In genomic region chr20:50170549-50171220, GRCh38 we compare ENCODE assay signal across 16 cellular contexts. TPM values are rescaled to one million over a fixed set of nuclear protein-coding genes. Genes with fewer than 3 reads are reported as not detected.
DNase-seq lines count a peak whose midpoint lies in the region; ATAC-seq and TF ChIP-seq lines count a peak whose summit lies in the region.
"Had no signal": no experiment of that assay in that cellular context is flagged by ENCODE, and none has a peak within 500 bp of the region (broad histone marks: within the 10 kb centered on the region; RNA-seq: fewer than 3 reads in every experiment).

No MANE protein-coding gene starts in this region.

- no peak overlapping the region for H3K4me3 ChIP-seq in right atrium auricular region
- H3K4me3 ChIP-seq in osteoblast (ENCODE audit: insufficient read depth, low read length): no peak overlapping the region
- H3K4me3 ChIP-seq: A549, HAP-1 had no signal

- H3K9me3 ChIP-seq in right atrium auricular region (no peaks in the 10 kb centered on the region), osteoblast (ENCODE audit: low read depth, low read length) (no peaks in the 10 kb centered on the region)
- H3K9me3 ChIP-seq: A549 had no signal

- H3K4me2 ChIP-seq in osteoblast (ENCODE audit: insufficient read depth, low read length): no peak overlapping the region

- H3K36me3 Mint-ChIP-seq in type B pancreatic cell: peaks cover 9% of the 10 kb centered on the region

- no peak overlapping the region for H3K4me3 Mint-ChIP-seq in type B pancreatic cell

- peak overlapping the region; percentile 91 to 93 for H3K27ac ChIP-seq in right atrium auricular region
- H3K27ac ChIP-seq in osteoblast (ENCODE audit: low read depth, low read length): no peak overlapping the region
- H3K27ac ChIP-seq: C4-2B had no signal

- H4K20me1 ChIP-seq in osteoblast (ENCODE audit: insufficient read depth, low read length): no peaks in the 10 kb centered on the region

- H3K27me3 ChIP-seq in right atrium auricular region (no peaks in the 10 kb centered on the region), osteoblast (ENCODE audit: insufficient read depth, low read length) (no peaks in the 10 kb centered on the region)

- ATAC-seq in HG02759 (IDR thresholded peaks at IDR 0.05; ENCODE audit: unreplicated experiment): no peak
- ATAC-seq: PC-3 had no signal

- H3K79me2 ChIP-seq in osteoblast (ENCODE audit: insufficient read depth, low read length): no peaks in the 10 kb centered on the region

- peaks cover 5% of the 10 kb centered on the region for H3K9me3 Mint-ChIP-seq in type B pancreatic cell

- H3K36me3 ChIP-seq in right atrium auricular region: no peaks in the 10 kb centered on the region
- no peaks in the 10 kb centered on the region for H3K36me3 ChIP-seq in osteoblast (ENCODE audit: insufficient read depth, low read length)
- H3K36me3 ChIP-seq: HAP-1 had no signal

- no peak overlapping the region for H2AFZ ChIP-seq in osteoblast (ENCODE audit: low read length)

- intact Hi-C loops in cardiac septum (cut with DNase I): loop anchor here (5.0 kb wide), 1 partner anchor 188 kb away; the partner anchor contains the start of gene SNAI1

- peaks cover 0 to 32% of the 10 kb centered on the region in 2 donors for H3K4me1 ChIP-seq in right atrium auricular region
- peaks cover 23% of the 10 kb centered on the region for H3K4me1 ChIP-seq in osteoblast (ENCODE audit: insufficient read depth, low read length)

- peak overlapping the region; percentile 14 for H3K27ac Mint-ChIP-seq in type B pancreatic cell

- H3K27me3 Mint-ChIP-seq in type B pancreatic cell: no peaks in the 10 kb centered on the region

- H3K4me1 Mint-ChIP-seq in type B pancreatic cell (ENCODE audit: unreplicated experiment): peaks cover 31% of the 10 kb centered on the region

- TF ChIP-seq CTCF in right atrium auricular region (IDR thresholded peaks at IDR 0.05) (no peak), osteoblast (IDR thresholded peaks at IDR 0.05; ENCODE audit: extremely low read depth, low read depth, low read length) (no peak), type B pancreatic cell (conservative IDR thresholded peaks at IDR 0.05) (no peak)

- DNase-seq in right atrium auricular region (ENCODE audit: low spot score): no peak
- no peak for DNase-seq in cardiac septum (ENCODE audit: low spot score)
- peak; percentile 2 for DNase-seq in iPS-NIHi7 (ENCODE audit: extremely low spot score)
- DNase-seq in osteoblast (ENCODE audit: insufficient read length, low spot score, missing footprints): peak; percentile 26
- DNase-seq in type B pancreatic cell (ENCODE audit: extremely low spot score, unreplicated experiment): no peak
- DNase-seq in activated T-cell treated with anti-CD3 and anti-CD28 coated beads, Interleukin-2, amount 50 U/mL, for 1 hour: no peak
- DNase-seq in activated CD8-positive, alpha-beta memory T cell treated with anti-CD3 and anti-CD28 coated beads, Interleukin-2, amount 50 U/mL, for 48 hours: no peak
- DNase-seq: KG1, NCI-H1092, NCI-H1694, NCI-H69, PC-3 had no signal

RNA-seq across cellular contexts. Expression of gene PEDS1, which starts 17.2 kb away (rescaled TPM):
- total RNA-seq in right atrium auricular region (10 to 100 TPM; 26.1 to 30.7 TPM), cardiac septum (15.2 TPM), osteoblast (33.3 and 37.6 TPM in 2 replicates), type B pancreatic cell (ENCODE audit: low replicate concordance) (29.9 and 42.9 TPM in 2 replicates)

RNA-seq across cellular contexts. Expression of gene CEBPB, which starts 19.9 kb away (rescaled TPM):
- 100 to 1,000 TPM in 1 of 2 donors, 10 to 100 TPM in 1; 61.3 to 102 TPM for total RNA-seq in right atrium auricular region
- total RNA-seq in cardiac septum: 33.2 TPM
- total RNA-seq in osteoblast: 75.7 and 79.3 TPM in 2 replicates
- total RNA-seq in type B pancreatic cell (ENCODE audit: low replicate concordance): 23.0 and 54.1 TPM in 2 replicates

RNA-seq across cellular contexts. Expression of gene UBE2V1, which starts 57.7 kb away (rescaled TPM):
- total RNA-seq in right atrium auricular region (10 to 100 TPM; 61.2 to 70.2 TPM), cardiac septum (70.3 TPM), osteoblast (90.8 and 100 TPM in 2 replicates), type B pancreatic cell (ENCODE audit: low replicate concordance) (90.5 and 117 TPM in 2 replicates)

Comparison
In these comparisons a context has a peak if more than half of its experiments do, and no peak if none do; other contexts are left out.
1. DNase-seq: peak in iPS-NIHi7 (single experiment) and osteoblast (single experiment); none in right atrium auricular region (single experiment), cardiac septum (single experiment), type B pancreatic cell (single experiment), activated T-cell treated with anti-CD3 and anti-CD28 coated beads, Interleukin-2, amount 50 U/mL, for 1 hour (single experiment) and activated CD8-positive, alpha-beta memory T cell treated with anti-CD3 and anti-CD28 coated beads, Interleukin-2, amount 50 U/mL, for 48 hours (single experiment).